ENCODE assay signal across 8 cellular contexts in the genomic region with DNA sequence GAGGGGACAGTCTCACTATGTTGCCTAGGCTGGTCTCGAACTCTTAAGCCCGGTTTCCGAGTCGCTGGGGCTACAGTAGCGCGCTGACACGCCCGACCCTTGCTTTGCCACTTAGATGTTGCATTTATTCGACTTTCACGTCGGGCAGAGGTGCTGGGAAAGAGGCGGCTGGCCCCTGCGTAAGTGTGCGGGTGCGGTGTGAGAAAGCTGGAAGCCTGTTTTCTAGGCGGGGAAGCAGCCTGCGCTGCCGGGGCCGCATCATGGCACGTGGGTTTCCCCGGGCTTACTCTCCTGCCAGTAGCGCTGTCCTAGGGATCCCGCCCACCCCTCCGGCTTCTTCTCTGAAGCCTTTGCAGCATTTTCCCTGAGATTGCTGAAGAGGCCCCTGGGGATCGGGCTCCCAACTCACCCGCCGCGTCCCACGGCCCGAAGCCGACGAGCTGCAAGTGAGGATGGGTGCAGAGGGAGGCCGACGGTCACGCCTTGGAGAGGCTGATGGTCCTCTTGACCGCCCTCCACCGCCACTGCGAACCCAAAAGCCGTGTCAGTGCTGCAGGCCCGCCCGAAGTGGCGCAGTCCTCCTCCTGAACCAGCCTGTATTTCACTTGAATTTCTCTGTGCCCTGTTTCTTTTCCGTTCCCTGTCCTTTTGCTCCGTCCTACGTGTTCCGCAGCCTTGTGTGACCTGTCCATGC. TPM values are rescaled to one million over a fixed set of nuclear protein-coding genes. Genes with fewer than 3 reads are reported as not detected.
DNase-seq lines count a peak whose midpoint lies in the region; ATAC-seq and TF ChIP-seq lines count a peak whose summit lies in the region.

No MANE protein-coding gene starts in this region.

- peaks cover 24% of the 10 kb centered on the region for H3K4me1 Mint-ChIP-seq in nephron

- intact Hi-C loops in uterus (cut with DNase I; ENCODE audit: low total_unique reads): no loop called here

- peaks cover 43% of the 10 kb centered on the region for H3K27me3 Mint-ChIP-seq in nephron (ENCODE audit: low read depth)

- peak overlapping the region in 1 of 3 experiments; percentile 79 for H3K27ac Mint-ChIP-seq in nephron

- H3K36me3 ChIP-seq in esophagus (ENCODE audit: control insufficient read depth in 2 of 2, insufficient read depth in 2 of 2, low read length in 1 of 2): no peaks in the 10 kb centered on the region
- no peaks in the 10 kb centered on the region for H3K36me3 ChIP-seq in uterus

- TF ChIP-seq POLR2A in uterus (IDR thresholded peaks at IDR 0.05): no peak

- peak; percentile 40 to 52 for DNase-seq in activated CD4-positive, alpha-beta T cell treated with anti-CD3 and anti-CD28 coated beads, Interleukin-2, amount 50 U/mL, for 24 hours (ENCODE audit: low read depth in 1 of 2, low spot score in 1 of 2)
- peak; percentile 50 to 52 for DNase-seq in uterus
- no peak for DNase-seq in GM10248 (ENCODE audit: extremely low spot score)

- TF ChIP-seq CTCF in GM12873 (IDR thresholded peaks at IDR 0.05; ENCODE audit: insufficient read depth, low read depth, low read length, missing control alignments) (peak; percentile 37), nephron (IDR thresholded peaks at IDR 0.05; ENCODE audit: unreplicated experiment in 3 of 3) (no peak), uterus (IDR thresholded peaks at IDR 0.05) (peak in 1 of 4 experiments; percentile 28), GM10248 (IDR thresholded peaks at IDR 0.05; ENCODE audit: control extremely low read depth, extremely low read depth, low read depth, missing control alignments) (no peak)

- H3K27ac ChIP-seq in esophagus (ENCODE audit: low read depth in 2 of 2, low read length in 1 of 2) (peak overlapping the region; percentile 54 to 73), uterus (peak overlapping the region; percentile 72 to 80)

- CTCF ChIA-PET in GM10248 (lab: Yijun Ruan, JAX): no interaction called here

- H3K4me3 ChIP-seq in esophagus (ENCODE audit: low read depth in 1 of 2, low read length in 2 of 2) (peak overlapping the region; percentile 41 to 47), uterus (peak overlapping the region; percentile 43 to 47)

- ATAC-seq in HG03432 (IDR thresholded peaks at IDR 0.05; ENCODE audit: unreplicated experiment): peak; percentile 27
- no peak for ATAC-seq in GM19463 (IDR thresholded peaks at IDR 0.05; ENCODE audit: unreplicated experiment)

- peak overlapping the region; percentile 85 to 94 (median 93) for H3K4me3 Mint-ChIP-seq in nephron

- H3K9me3 ChIP-seq in esophagus (ENCODE audit: control insufficient read depth in 2 of 2, insufficient read depth in 1 of 2, low read depth in 1 of 2, low read length in 1 of 2) (no peaks in the 10 kb centered on the region), uterus (no peaks in the 10 kb centered on the region)

- POLR2A ChIA-PET in GM10248 (lab: Yijun Ruan, JAX): no interaction called here

- peaks cover 0 to 9% of the 10 kb centered on the region in 2 donors for H3K4me1 ChIP-seq in esophagus (ENCODE audit: control insufficient read depth in 2 of 2, insufficient read depth in 2 of 2, low read length in 1 of 2)
- H3K4me1 ChIP-seq in uterus: no peaks in the 10 kb centered on the region

- H3K9me3 Mint-ChIP-seq in nephron: no peaks in the 10 kb centered on the region

- H3K27me3 ChIP-seq in esophagus (ENCODE audit: control insufficient read depth in 1 of 2, insufficient read depth in 2 of 2, low read length in 2 of 2) (no peaks in the 10 kb centered on the region), uterus (no peaks in the 10 kb centered on the region)

- H3K36me3 Mint-ChIP-seq in nephron (ENCODE audit: low read depth): no peaks in the 10 kb centered on the region

- 1% methylated on average over 46 of the region's 46 CpGs for WGBS in esophagus, 2 donors

RNA-seq across cellular contexts. Expression of a gene that starts 5.8 kb away (rescaled TPM):
- polyA plus RNA-seq in esophagus: 10 to 100 TPM; 14.2 to 19.5 TPM
- total RNA-seq in uterus: 10 to 100 TPM in 2 of 4 donors, 1 to 10 TPM in 2; 4.7 to 18.8 (median 12.2) TPM

RNA-seq across cellular contexts. Expression of a gene that starts 12.3 kb away (rescaled TPM):
- 10 to 100 TPM; 26.9 to 33.8 TPM for polyA plus RNA-seq in esophagus
- total RNA-seq in uterus: 1 to 10 TPM; 1.2 to 7.7 (median 1.6) TPM

RNA-seq across cellular contexts. Expression of a gene that starts 26.4 kb away (rescaled TPM):
- 1,000 to 10,000 TPM; 1,414 to 2,271 TPM for polyA plus RNA-seq in esophagus
- 1,000 to 10,000 TPM; 1,656 to 5,035 (median 2,557) TPM for total RNA-seq in uterus

RNA-seq across cellular contexts. Expression of a gene that starts 43.7 kb away (rescaled TPM):
- polyA plus RNA-seq in esophagus: 1 to 10 TPM; 3.0 to 7.6 TPM
- 10 to 100 TPM in 2 of 4 donors, 1 to 10 TPM in 2; 1.2 to 22.1 (median 13.9) TPM for total RNA-seq in uterus
